8 cellular contexts compared by ENCODE assay signal in the genomic region with DNA sequence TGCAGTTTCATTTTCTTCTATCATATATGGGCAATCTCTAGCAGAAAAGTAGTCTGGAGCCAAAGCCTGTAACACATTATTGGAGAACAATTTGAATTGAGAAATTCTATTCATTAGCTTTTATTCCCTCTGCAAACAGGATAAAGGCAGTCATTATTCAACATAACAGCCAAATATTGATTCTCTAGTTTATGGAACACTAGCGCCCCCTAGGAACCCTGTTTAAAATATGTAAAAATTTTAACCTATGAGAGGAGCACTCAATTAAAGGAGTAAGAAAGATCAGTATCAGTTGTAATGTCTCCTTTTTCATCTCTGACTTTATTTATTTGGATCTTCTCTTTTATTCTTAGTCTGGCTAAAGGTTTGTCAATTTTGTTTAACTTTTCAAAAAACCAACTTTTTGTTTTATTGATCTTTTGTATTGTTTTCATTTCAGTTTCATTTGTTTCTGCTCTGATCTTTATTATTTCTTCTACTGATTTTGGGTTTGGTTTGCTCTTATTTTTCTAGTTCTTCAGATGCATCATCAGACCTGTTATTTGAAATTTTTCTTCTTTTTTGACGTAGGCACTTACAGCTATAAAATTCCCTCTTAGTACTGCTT. TPM values are rescaled to one million over a fixed set of nuclear protein-coding genes. Genes with fewer than 3 reads are reported as not detected.
DNase-seq lines count a peak whose midpoint lies in the region; ATAC-seq and TF ChIP-seq lines count a peak whose summit lies in the region.

No MANE protein-coding gene starts in this region.

- no peak for TF ChIP-seq POLR2A in stomach (IDR thresholded peaks at IDR 0.05)

- no peak overlapping the region for H3K4me3 ChIP-seq in ACC112 (ENCODE audit: low read depth, low read length)
- no peak overlapping the region for H3K4me3 ChIP-seq in epithelial cell of esophagus (ENCODE audit: low read length)
- H3K4me3 ChIP-seq in stomach, result no peak overlapping the region

- intact Hi-C loops in stomach (cut with DNase I; ENCODE audit: low total_unique reads), result no loop called here

- CTCF ChIA-PET in GM10248 (lab: Yijun Ruan, JAX), result no interaction called here

- no peaks in the 10 kb centered on the region for H3K27me3 Mint-ChIP-seq in effector memory CD8-positive, alpha-beta T cell
- H3K27me3 Mint-ChIP-seq in activated T-cell treated with anti-CD3 and anti-CD28 coated beads, Interleukin-2, amount 50 U/mL, for 4 hours (ENCODE audit: low read depth), result peaks cover 2% of the 10 kb centered on the region

- no peaks in the 10 kb centered on the region for H3K27me3 ChIP-seq in ACC112 (ENCODE audit: insufficient read depth, low read length)
- H3K27me3 ChIP-seq in stomach, result no peaks in the 10 kb centered on the region

- peak overlapping the region; percentile 29; the same call in 1 of the 2 replicates for H3K27ac ChIP-seq in ACC112 (ENCODE audit: low read depth, low read length)
- H3K27ac ChIP-seq in stomach, result no peak overlapping the region

- H2AFZ ChIP-seq in ACC112 (ENCODE audit: low read length, unreplicated experiment), result no peak overlapping the region

- peak; percentile 15 for TF ChIP-seq CTCF in GM10248 (IDR thresholded peaks at IDR 0.05; ENCODE audit: control extremely low read depth, extremely low read depth, low read depth, missing control alignments)
- TF ChIP-seq CTCF in epithelial cell of esophagus (IDR thresholded peaks at IDR 0.05; ENCODE audit: insufficient read depth, low read depth, low read length, missing control alignments), result peak; percentile 47
- peak in 1 of 7 experiments; percentile 21 for TF ChIP-seq CTCF in stomach (IDR thresholded peaks at IDR 0.05)

- no peak overlapping the region for H3K4me3 Mint-ChIP-seq in effector memory CD8-positive, alpha-beta T cell
- H3K4me3 Mint-ChIP-seq in activated T-cell treated with anti-CD3 and anti-CD28 coated beads, Interleukin-2, amount 50 U/mL, for 4 hours, result no peak overlapping the region

- H3K36me3 Mint-ChIP-seq in effector memory CD8-positive, alpha-beta T cell (ENCODE audit: insufficient read depth), result no peaks in the 10 kb centered on the region
- no peaks in the 10 kb centered on the region for H3K36me3 Mint-ChIP-seq in activated T-cell treated with anti-CD3 and anti-CD28 coated beads, Interleukin-2, amount 50 U/mL, for 4 hours (ENCODE audit: insufficient read depth)

- H3K27ac Mint-ChIP-seq in effector memory CD8-positive, alpha-beta T cell, result no peak overlapping the region

- TF ChIP-seq EP300 in stomach (IDR thresholded peaks at IDR 0.05), result no peak

- DNase-seq in GM10248 (ENCODE audit: extremely low spot score) (peak; percentile 10), NCI-H82 treated with DMSO at 0.1 percent for 48 hours (lab: John Stamatoyannopoulos, UW; ENCODE audit: unreplicated experiment) (peak; percentile 7), epithelial cell of esophagus (ENCODE audit: low read depth) (peak; percentile 70), putamen (ENCODE audit: low spot score) (peak; percentile 17), stomach (no peak)
- no peak for DNase-seq in effector memory CD8-positive, alpha-beta T cell
- no peak for DNase-seq in activated T-cell treated with anti-CD3 and anti-CD28 coated beads, Interleukin-2, amount 50 U/mL, for 4 hours

- no peak for ATAC-seq in effector memory CD8-positive, alpha-beta T cell (replicated peaks)
- no peak for ATAC-seq in activated T-cell treated with anti-CD3 and anti-CD28 coated beads, Interleukin-2, amount 50 U/mL, for 4 hours

- H3K36me3 ChIP-seq in ACC112 (ENCODE audit: insufficient read depth, low read length) (no peaks in the 10 kb centered on the region), stomach (no peaks in the 10 kb centered on the region)

- POLR2A ChIA-PET in GM10248 (lab: Yijun Ruan, JAX), result no interaction called here

- H3K4me1 Mint-ChIP-seq in effector memory CD8-positive, alpha-beta T cell (ENCODE audit: low read depth in 2 of 2), result no peaks in the 10 kb centered on the region
- H3K4me1 Mint-ChIP-seq in activated T-cell treated with anti-CD3 and anti-CD28 coated beads, Interleukin-2, amount 50 U/mL, for 4 hours (ENCODE audit: low read depth), result peaks cover 3% of the 10 kb centered on the region

- 28 to 51% (median 43%) methylated on average over 2 of the region's 2 CpGs for WGBS in stomach, 5 donors

- H3K79me2 ChIP-seq in ACC112 (ENCODE audit: control insufficient read depth, insufficient read depth, low read length, unreplicated experiment), result no peaks in the 10 kb centered on the region

- peaks cover 0 to 2% of the 10 kb centered on the region in 2 donors for H3K9me3 Mint-ChIP-seq in effector memory CD8-positive, alpha-beta T cell
- H3K9me3 Mint-ChIP-seq in activated T-cell treated with anti-CD3 and anti-CD28 coated beads, Interleukin-2, amount 50 U/mL, for 4 hours, result peaks cover 4% of the 10 kb centered on the region

- no peaks in the 10 kb centered on the region for H3K9me3 ChIP-seq in stomach

- H3K4me1 ChIP-seq in ACC112 (ENCODE audit: control insufficient read depth, insufficient read depth, low read length, unreplicated experiment) (peaks cover 12% of the 10 kb centered on the region), stomach (no peaks in the 10 kb centered on the region)

RNA-seq across cellular contexts. Expression of a gene that starts 4.8 kb away (rescaled TPM):
- total RNA-seq in stomach, result not detected
- not detected for polyA plus RNA-seq in stomach
- not detected for total RNA-seq in activated T-cell treated with anti-CD3 and anti-CD28 coated beads, Interleukin-2, amount 50 U/mL, for 4 hours

Comparison
In these comparisons a context has a peak if more than half of its experiments do, and no peak if none do; other contexts are left out.
1. DNase-seq: peak in GM10248 (single experiment), NCI-H82 treated with DMSO at 0.1 percent for 48 hours (single experiment), epithelial cell of esophagus (single experiment) and putamen (single experiment); none in effector memory CD8-positive, alpha-beta T cell (0 of 3), stomach (single experiment) and activated T-cell treated with anti-CD3 and anti-CD28 coated beads, Interleukin-2, amount 50 U/mL, for 4 hours (single experiment).